Comparison of ENCODE assay signal across 40 cellular contexts in the genomic region with DNA sequence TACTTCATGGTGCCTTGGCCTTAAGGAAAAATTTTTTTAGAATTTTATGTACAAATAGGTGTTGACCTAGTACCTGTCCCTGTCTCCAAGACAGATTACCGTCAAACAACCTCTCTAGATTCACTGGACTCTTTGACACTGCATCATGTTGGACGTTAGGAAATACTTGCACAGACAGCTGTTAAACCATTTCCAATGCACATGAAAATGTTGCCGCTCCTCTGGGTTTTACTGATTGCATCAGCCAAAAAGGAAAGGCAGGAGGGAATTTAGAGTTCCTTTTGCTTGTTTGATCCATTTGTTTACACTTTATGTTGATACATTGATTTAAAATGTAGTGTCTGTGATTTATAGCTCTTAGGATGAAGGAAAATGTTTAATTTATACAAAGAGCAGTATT.
"Had no signal": no experiment of that assay in that cellular context is flagged by ENCODE, and none has a peak within 500 bp of the region (broad histone marks: within the 10 kb centered on the region; RNA-seq: fewer than 3 reads in every experiment).

No MANE protein-coding gene starts in this region.

- ATAC-seq: activated naive CD4-positive, alpha-beta T cell treated with anti-CD3 and anti-CD28 coated beads, Interleukin-2, amount 50 U/mL, for 72 hours; activated naive CD8-positive, alpha-beta T cell treated with anti-CD3 and anti-CD28 coated beads, Interleukin-2, amount 50 U/mL, for 24 hours; activated T-cell treated with anti-CD3 and anti-CD28 coated beads, Interleukin-2, amount 50 U/mL, for 4 hours; activated T-cell treated with anti-CD3 and anti-CD28 coated beads, Interleukin-2, amount 50 U/mL, for 72 hours; activated T-helper 17 cell treated with anti-CD3 and anti-CD28 coated beads, Interleukin-2, amount 50 U/mL, for 72 hours; body of pancreas had no signal

- H3K9me3 Mint-ChIP-seq: activated naive CD4-positive, alpha-beta T cell treated with anti-CD3 and anti-CD28 coated beads for 36 hours; activated naive CD4-positive, alpha-beta T cell treated with anti-CD3 and anti-CD28 coated beads, Interleukin-2, amount 50 U/mL, for 24 hours; activated T-cell treated with anti-CD3 and anti-CD28 coated beads, Interleukin-2, amount 50 U/mL, for 24 hours; activated T-cell treated with anti-CD3 and anti-CD28 coated beads, Interleukin-2, amount 50 U/mL, for 4 hours; activated T-cell treated with anti-CD3 and anti-CD28 coated beads, Interleukin-2, amount 50 U/mL, for 72 hours; activated T-helper 17 cell treated with anti-CD3 and anti-CD28 coated beads, Interleukin-2, amount 50 U/mL, for 72 hours; brain; central memory CD8-positive, alpha-beta T cell had no signal

- FAIRE-seq: astrocyte, bronchial epithelial cell had no signal

- H3K27me3 Mint-ChIP-seq: activated naive CD4-positive, alpha-beta T cell treated with anti-CD3 and anti-CD28 coated beads, Interleukin-2, amount 10 ng/mL, durations not matched to agents 7 days and 5 days; activated naive CD4-positive, alpha-beta T cell treated with anti-CD3 and anti-CD28 coated beads, Interleukin-2, amount 50 U/mL, for 24 hours; activated naive CD8-positive, alpha-beta T cell; activated naive CD8-positive, alpha-beta T cell treated with anti-CD3 and anti-CD28 coated beads for 36 hours; activated naive CD8-positive, alpha-beta T cell treated with anti-CD3 and anti-CD28 coated beads, Interleukin-2, amount 10 ng/mL, durations not matched to agents 7 days and 5 days; activated naive CD8-positive, alpha-beta T cell treated with anti-CD3 and anti-CD28 coated beads, Interleukin-2, amount 50 U/mL, for 24 hours; activated T-cell treated with anti-CD3 and anti-CD28 coated beads, Interleukin-2, amount 50 U/mL, for 24 hours; activated T-helper 17 cell treated with anti-CD3 and anti-CD28 coated beads, Interleukin-2, amount 50 U/mL, for 72 hours; brain; central memory CD8-positive, alpha-beta T cell had no signal

- DNase-seq: activated effector memory CD4-positive, alpha-beta T cell treated with anti-CD3 and anti-CD28 coated beads, Interleukin-2, amount 50 U/mL, for 16 hours; activated effector memory CD4-positive, alpha-beta T cell treated with Interleukin-2 at 50 U/mL for 16 hours; activated gamma-delta T cell; activated gamma-delta T cell treated with Interleukin-2 at 50 U/mL for 16 hours; activated naive CD4-positive, alpha-beta T cell; activated naive CD4-positive, alpha-beta T cell treated with anti-CD3 and anti-CD28 coated beads for 36 hours; activated naive CD4-positive, alpha-beta T cell treated with anti-CD3 and anti-CD28 coated beads, Interleukin-2, amount 10 ng/mL, durations not matched to agents 7 days and 5 days; activated naive CD4-positive, alpha-beta T cell treated with anti-CD3 and anti-CD28 coated beads, Interleukin-2, amount 50 U/mL, for 16 hours; activated naive CD4-positive, alpha-beta T cell treated with Interleukin-2 at 50 U/mL for 16 hours; activated naive CD8-positive, alpha-beta T cell treated with anti-CD3 and anti-CD28 coated beads for 36 hours; activated naive CD8-positive, alpha-beta T cell treated with anti-CD3 and anti-CD28 coated beads, Interleukin-2, amount 10 ng/mL, durations not matched to agents 7 days and 5 days; activated naive CD8-positive, alpha-beta T cell treated with anti-CD3 and anti-CD28 coated beads, Interleukin-2, amount 50 U/mL, for 24 hours; activated T-cell treated with anti-CD3 and anti-CD28 coated beads, Interleukin-2, amount 50 U/mL, for 1 hour; activated T-cell treated with anti-CD3 and anti-CD28 coated beads, Interleukin-2, amount 50 U/mL, for 24 hours; activated T-cell treated with anti-CD3 and anti-CD28 coated beads, Interleukin-2, amount 50 U/mL, for 4 hours; activated T-cell treated with anti-CD3 and anti-CD28 coated beads, Interleukin-2, amount 50 U/mL, for 48 hours; activated T-cell treated with anti-CD3 and anti-CD28 coated beads, Interleukin-2, amount 50 U/mL, for 72 hours; adrenal gland; amniotic stem cell; amygdala; anterior cingulate cortex; aorta; body of pancreas; brain microvascular endothelial cell; caudate nucleus; central memory CD4-positive, alpha-beta T cell; cerebellar nuclear complex had no signal

- H3K4me3 Mint-ChIP-seq: activated naive CD4-positive, alpha-beta T cell treated with anti-CD3 and anti-CD28 coated beads for 36 hours; activated naive CD4-positive, alpha-beta T cell treated with anti-CD3 and anti-CD28 coated beads, Interleukin-2, amount 10 ng/mL, durations not matched to agents 7 days and 5 days; activated naive CD4-positive, alpha-beta T cell treated with anti-CD3 and anti-CD28 coated beads, Interleukin-2, amount 50 U/mL, for 24 hours; activated naive CD8-positive, alpha-beta T cell; activated naive CD8-positive, alpha-beta T cell treated with anti-CD3 and anti-CD28 coated beads for 36 hours; activated naive CD8-positive, alpha-beta T cell treated with anti-CD3 and anti-CD28 coated beads, Interleukin-2, amount 10 ng/mL, durations not matched to agents 7 days and 5 days; activated naive CD8-positive, alpha-beta T cell treated with anti-CD3 and anti-CD28 coated beads, Interleukin-2, amount 50 U/mL, for 24 hours; activated T-cell treated with anti-CD3 and anti-CD28 coated beads, Interleukin-2, amount 50 U/mL, for 24 hours; activated T-cell treated with anti-CD3 and anti-CD28 coated beads, Interleukin-2, amount 50 U/mL, for 4 hours; activated T-cell treated with anti-CD3 and anti-CD28 coated beads, Interleukin-2, amount 50 U/mL, for 72 hours; activated T-helper 1 cell treated with anti-CD3 and anti-CD28 coated beads, Interleukin-12 subunit alpha, Interleukin-12 subunit beta, Interleukin-2, Interleukin-4 antibody, amounts not matched to agents 30 ng/mL and 10 ng/mL and 1 ng/mL, durations not matched to agents 14 hours and 24 hours and 36 hours; activated T-helper 17 cell treated with anti-CD3 and anti-CD28 coated beads, Interleukin-2, amount 50 U/mL, for 72 hours; brain; central memory CD8-positive, alpha-beta T cell had no signal

- H3K27ac ChIP-seq: adrenal gland, ascending aorta, body of pancreas, brain microvascular endothelial cell, breast epithelium, cardiac muscle cell had no signal

- H3K9me3 ChIP-seq: adrenal gland, ascending aorta, body of pancreas, breast epithelium had no signal

- H3K4me3 ChIP-seq: adrenal gland, ascending aorta, body of pancreas, breast epithelium, cardiac muscle cell had no signal

- H3K27ac Mint-ChIP-seq: activated naive CD4-positive, alpha-beta T cell treated with anti-CD3 and anti-CD28 coated beads for 36 hours; activated naive CD4-positive, alpha-beta T cell treated with anti-CD3 and anti-CD28 coated beads, Interleukin-2, amount 10 ng/mL, durations not matched to agents 7 days and 5 days; activated naive CD4-positive, alpha-beta T cell treated with anti-CD3 and anti-CD28 coated beads, Interleukin-2, amount 50 U/mL, for 24 hours; activated naive CD4-positive, alpha-beta T cell treated with anti-CD3 and anti-CD28 coated beads, Interleukin-2, amount 50 U/mL, for 72 hours; activated naive CD8-positive, alpha-beta T cell; activated naive CD8-positive, alpha-beta T cell treated with anti-CD3 and anti-CD28 coated beads for 36 hours; activated naive CD8-positive, alpha-beta T cell treated with anti-CD3 and anti-CD28 coated beads, Interleukin-2, amount 10 ng/mL, durations not matched to agents 7 days and 5 days; activated naive CD8-positive, alpha-beta T cell treated with anti-CD3 and anti-CD28 coated beads, Interleukin-2, amount 50 U/mL, for 24 hours; activated T-cell treated with anti-CD3 and anti-CD28 coated beads, Interleukin-2, amount 50 U/mL, for 24 hours; activated T-cell treated with anti-CD3 and anti-CD28 coated beads, Interleukin-2, amount 50 U/mL, for 72 hours; activated T-helper 1 cell treated with anti-CD3 and anti-CD28 coated beads, Interleukin-12 subunit alpha, Interleukin-12 subunit beta, Interleukin-2, Interleukin-4 antibody, amounts not matched to agents 30 ng/mL and 10 ng/mL and 1 ng/mL, durations not matched to agents 14 hours and 24 hours and 36 hours; activated T-helper 17 cell treated with anti-CD3 and anti-CD28 coated beads, Interleukin-2, amount 50 U/mL, for 72 hours; activated T-helper 2 cell treated with anti-CD3 and anti-CD28 coated beads, Interferon-gamma antibody, Interleukin-2, Interleukin-4, amounts not matched to agents 10 μg/mL and 5 μg/mL and 100 μg/mL, durations not matched to agents 14 hours and 24 hours and 36 hours; brain had no signal

- H3K27me3 ChIP-seq: adrenal gland, ascending aorta, body of pancreas, brain microvascular endothelial cell, breast epithelium, cardiac muscle cell had no signal

- H3K4me1 Mint-ChIP-seq: brain had no signal

- H3K4me1 ChIP-seq: adrenal gland, ascending aorta, breast epithelium had no signal

- H3K36me3 ChIP-seq: breast epithelium had no signal
